Comparison of ENCODE assay signal across 1 cellular context in genomic region chr6:18176198-18176597, GRCh38. TPM values are rescaled to one million over a fixed set of nuclear protein-coding genes. Genes with fewer than 3 reads are reported as not detected.
"Had no signal": no experiment of that assay in that cellular context is flagged by ENCODE, and none has a peak within 500 bp of the region (broad histone marks: within the 10 kb centered on the region; RNA-seq: fewer than 3 reads in every experiment).

No MANE protein-coding gene starts in this region.

RNA-seq across cellular contexts. Expression of gene NHLRC1, which starts 53.7 kb away (rescaled TPM):
- total RNA-seq: SJCRH30 had no signal
